In the genomic region with DNA sequence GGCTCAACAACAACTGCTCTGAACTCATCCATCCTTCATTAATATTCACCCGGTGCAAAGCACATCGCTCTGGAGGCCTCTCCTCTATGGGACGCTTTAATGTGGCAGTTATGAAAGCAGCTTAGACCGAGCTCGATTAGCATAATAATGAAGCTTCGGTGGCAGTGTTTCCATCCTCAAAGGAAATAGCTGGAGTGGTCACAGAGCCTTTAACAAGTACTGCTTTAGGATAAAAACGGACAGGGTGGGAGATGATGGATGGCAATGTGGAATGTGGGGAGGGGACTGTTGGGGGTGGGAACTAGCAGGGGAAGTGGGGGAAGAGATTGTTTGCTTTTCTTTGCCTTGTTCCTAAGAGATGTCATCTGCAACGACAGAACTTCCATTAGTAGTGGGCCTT, we compare ENCODE assay signal across 20 cellular contexts.
"Had no signal": no experiment of that assay in that cellular context is flagged by ENCODE, and none has a peak within 500 bp of the region (broad histone marks: within the 10 kb centered on the region; RNA-seq: fewer than 3 reads in every experiment).

No MANE protein-coding gene starts in this region.

- H3K9me3 Mint-ChIP-seq: activated CD8-positive, alpha-beta T cell treated with anti-CD3 and anti-CD28 coated beads for 36 hours; activated T-cell treated with anti-CD3 and anti-CD28 coated beads, Interleukin-2, amount 50 U/mL, for 4 hours; central memory CD8-positive, alpha-beta T cell; effector memory CD8-positive, alpha-beta T cell; natural killer cell; stimulated activated naive CD8-positive, alpha-beta T cell treated with anti-CD3 and anti-CD28 coated beads, Interleukin-15, Interleukin-2, amounts not matched to agents 100 ng/mL and 50 ng/mL, for 24 hours had no signal

- H3K4me1 ChIP-seq: left lung, psoas muscle, sigmoid colon, spleen had no signal

- DNase-seq: activated CD4-positive, alpha-beta T cell treated with anti-CD3 and anti-CD28 coated beads for 48 hours; activated CD8-positive, alpha-beta T cell treated with anti-CD3 and anti-CD28 coated beads for 36 hours; activated gamma-delta T cell treated with Interleukin-2 at 50 U/mL for 16 hours; activated T-cell treated with anti-CD3 and anti-CD28 coated beads, Interleukin-2, amount 50 U/mL, for 4 hours; brain microvascular endothelial cell; cortex of kidney; effector memory CD8-positive, alpha-beta T cell; foreskin melanocyte; islet precursor cell; left lung; mammary epithelial cell; natural killer cell; psoas muscle; sigmoid colon; spleen had no signal

- H3K27ac Mint-ChIP-seq: activated CD8-positive, alpha-beta T cell treated with anti-CD3 and anti-CD28 coated beads for 36 hours; activated naive CD8-positive, alpha-beta T cell; effector memory CD8-positive, alpha-beta T cell; natural killer cell; stimulated activated naive CD8-positive, alpha-beta T cell treated with anti-CD3 and anti-CD28 coated beads, Interleukin-15, Interleukin-2, amounts not matched to agents 100 ng/mL and 50 ng/mL, for 24 hours; type B pancreatic cell had no signal

- H3K27me3 Mint-ChIP-seq: activated CD8-positive, alpha-beta T cell treated with anti-CD3 and anti-CD28 coated beads for 36 hours; activated naive CD8-positive, alpha-beta T cell; central memory CD8-positive, alpha-beta T cell; stimulated activated naive CD8-positive, alpha-beta T cell treated with anti-CD3 and anti-CD28 coated beads, Interleukin-15, Interleukin-2, amounts not matched to agents 100 ng/mL and 50 ng/mL, for 24 hours; type B pancreatic cell had no signal

- H3K4me3 ChIP-seq: left lung, psoas muscle, sigmoid colon, spleen had no signal

- H3K9me3 ChIP-seq: left lung, psoas muscle, sigmoid colon had no signal

- H3K27ac ChIP-seq: brain microvascular endothelial cell, epithelial cell of prostate, left lung, psoas muscle, sigmoid colon, spleen had no signal

- H3K36me3 Mint-ChIP-seq: activated naive CD8-positive, alpha-beta T cell; natural killer cell; type B pancreatic cell had no signal

- H3K4me3 Mint-ChIP-seq: activated CD8-positive, alpha-beta T cell treated with anti-CD3 and anti-CD28 coated beads for 36 hours; activated naive CD8-positive, alpha-beta T cell; activated T-cell treated with anti-CD3 and anti-CD28 coated beads, Interleukin-2, amount 50 U/mL, for 4 hours; central memory CD8-positive, alpha-beta T cell; effector memory CD8-positive, alpha-beta T cell; natural killer cell; stimulated activated naive CD8-positive, alpha-beta T cell treated with anti-CD3 and anti-CD28 coated beads, Interleukin-15, Interleukin-2, amounts not matched to agents 100 ng/mL and 50 ng/mL, for 24 hours had no signal

- ATAC-seq: activated CD8-positive, alpha-beta T cell treated with anti-CD3 and anti-CD28 coated beads for 36 hours; activated T-cell treated with anti-CD3 and anti-CD28 coated beads, Interleukin-2, amount 50 U/mL, for 4 hours; effector memory CD8-positive, alpha-beta T cell; left lung; natural killer cell; psoas muscle had no signal

- H3K36me3 ChIP-seq: brain microvascular endothelial cell, left lung, sigmoid colon, spleen had no signal

- H3K4me1 Mint-ChIP-seq: central memory CD8-positive, alpha-beta T cell; natural killer cell had no signal

- H3K27me3 ChIP-seq: brain microvascular endothelial cell, left lung, sigmoid colon, spleen had no signal
